ENCODE assay signal across 11 cellular contexts in the genomic region with DNA sequence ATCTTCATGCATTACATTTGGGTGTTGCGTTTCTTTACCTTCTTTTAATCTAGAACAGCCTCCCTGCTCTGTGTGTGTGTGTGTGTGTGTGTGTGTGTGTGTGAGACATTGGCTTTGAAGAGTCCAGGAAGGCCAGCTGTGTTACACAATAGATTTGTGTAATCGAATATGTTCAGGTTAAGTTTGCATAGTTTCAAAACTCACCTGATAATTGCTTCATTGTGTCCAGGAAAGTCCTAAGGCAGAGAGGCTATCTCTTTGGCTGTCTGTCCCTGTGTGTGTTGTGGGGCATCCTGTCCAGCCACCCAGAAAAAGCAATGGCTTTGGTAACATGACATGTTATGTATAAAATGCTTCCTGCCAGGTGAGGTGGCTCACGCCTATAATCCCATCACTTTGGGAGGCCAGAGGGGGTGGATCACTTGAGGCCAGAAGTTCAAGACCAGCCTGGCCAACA. TPM values are rescaled to one million over a fixed set of nuclear protein-coding genes. Genes with fewer than 3 reads are reported as not detected.
DNase-seq lines count a peak whose midpoint lies in the region; ATAC-seq and TF ChIP-seq lines count a peak whose summit lies in the region.
"Had no signal": no experiment of that assay in that cellular context is flagged by ENCODE, and none has a peak within 500 bp of the region (broad histone marks: within the 10 kb centered on the region; RNA-seq: fewer than 3 reads in every experiment).

No MANE protein-coding gene starts in this region.

- H3K4me1 ChIP-seq in PC-9 (replicated peaks; ENCODE audit: insufficient read depth), result peaks cover 47% of the 10 kb centered on the region
- peaks cover 47% of the 10 kb centered on the region for H3K4me1 ChIP-seq in hepatocyte (ENCODE audit: insufficient read depth)

- POLR2A ChIA-PET in PC-9 (lab: Charles Lee; ENCODE audit: unreplicated experiment), result no interaction called here

- no peaks in the 10 kb centered on the region for H3K27me3 ChIP-seq in PC-9 (ENCODE audit: insufficient read depth, low read depth)
- H3K27me3 ChIP-seq in hepatocyte, result no peaks in the 10 kb centered on the region
- H3K27me3 ChIP-seq: cardiac muscle cell, stomach had no signal

- intact Hi-C loops in PC-9 (cut with micrococcal nuclease; ENCODE audit: unreplicated experiment), result no loop called here

- H4K20me1 ChIP-seq in PC-9 (ENCODE audit: insufficient read depth) (no peaks in the 10 kb centered on the region), hepatocyte (ENCODE audit: insufficient read depth, poor library complexity, severe bottlenecking) (no peaks in the 10 kb centered on the region)

- H3K9me2 ChIP-seq in PC-9 (ENCODE audit: insufficient read depth) (no peaks in the 10 kb centered on the region), hepatocyte (replicated peaks; ENCODE audit: insufficient read depth) (no peaks in the 10 kb centered on the region)

- TF ChIP-seq CTCF in PC-9 (conservative IDR thresholded peaks at IDR 0.05), result no peak
- TF ChIP-seq CTCF in hepatocyte (IDR thresholded peaks at IDR 0.05; ENCODE audit: poor library complexity), result no peak

- H3K9me3 ChIP-seq in PC-9 (ENCODE audit: insufficient read depth, low read depth) (no peaks in the 10 kb centered on the region), hepatocyte (ENCODE audit: low read depth) (no peaks in the 10 kb centered on the region)
- H3K9me3 ChIP-seq: stomach had no signal

- no peak overlapping the region for H3K4me2 ChIP-seq in PC-9
- H3K4me2 ChIP-seq in hepatocyte, result no peak overlapping the region

- H3K79me2 ChIP-seq in PC-9 (ENCODE audit: low read depth) (peaks cover 47% of the 10 kb centered on the region), hepatocyte (peaks cover 79% of the 10 kb centered on the region)

- H3K9me3 Mint-ChIP-seq in activated T-cell treated with anti-CD3 and anti-CD28 coated beads, Interleukin-2, amount 50 U/mL, for 72 hours, result no peaks in the 10 kb centered on the region

- peak overlapping the region; percentile 95 for H3K27ac Mint-ChIP-seq in activated T-cell treated with anti-CD3 and anti-CD28 coated beads, Interleukin-2, amount 50 U/mL, for 72 hours

- BruUV-seq in PC-9 (replicated peaks; lab: Mats Ljungman, UMichigan), result no TSS peak

- no peak overlapping the region for H2AFZ ChIP-seq in PC-9
- no peak overlapping the region for H2AFZ ChIP-seq in hepatocyte

- DNase-seq in activated T-cell treated with anti-CD3 and anti-CD28 coated beads, Interleukin-2, amount 50 U/mL, for 72 hours, result no peak
- DNase-seq in activated T-cell treated with anti-CD3 and anti-CD28 coated beads, Interleukin-2, amount 50 U/mL, for 48 hours, result no peak
- DNase-seq in PC-9 (peak in 1 of 2 experiments; percentile 66), hepatocyte (ENCODE audit: low spot score) (no peak), iPS-NIHi11 (ENCODE audit: low spot score) (no peak), NCI-H2029 (lab: John Stamatoyannopoulos, UW) (no peak)
- no peak for DNase-seq in stimulated activated naive CD8-positive, alpha-beta T cell treated with anti-CD3 and anti-CD28 coated beads, Interleukin-15, Interleukin-2, amounts not matched to agents 100 U/mL and 50 U/mL, for 24 hours
- DNase-seq: NCI-H1930, stomach had no signal

- H3K36me3 Mint-ChIP-seq in activated T-cell treated with anti-CD3 and anti-CD28 coated beads, Interleukin-2, amount 50 U/mL, for 72 hours (ENCODE audit: insufficient read depth in 2 of 2), result no peaks in the 10 kb centered on the region

- H3K27ac ChIP-seq in PC-9, result peak overlapping the region; percentile 16
- H3K27ac ChIP-seq in hepatocyte, result peak overlapping the region; percentile 79
- H3K27ac ChIP-seq: cardiac muscle cell had no signal

- ATAC-seq in activated T-cell treated with anti-CD3 and anti-CD28 coated beads, Interleukin-2, amount 50 U/mL, for 72 hours (replicated peaks in 1 of 2), result peak in 1 of 2 donors; percentile 32
- peak; percentile 1 for ATAC-seq in stimulated activated naive CD8-positive, alpha-beta T cell treated with anti-CD3 and anti-CD28 coated beads, Interleukin-15, Interleukin-2, amounts not matched to agents 100 U/mL and 50 U/mL, for 24 hours
- no peak for ATAC-seq in HG02642 (IDR thresholded peaks at IDR 0.05; ENCODE audit: poor library complexity, unreplicated experiment)

- peak overlapping the region; percentile 71 to 77 for H3K4me3 Mint-ChIP-seq in activated T-cell treated with anti-CD3 and anti-CD28 coated beads, Interleukin-2, amount 50 U/mL, for 72 hours

- H3K36me3 ChIP-seq in PC-9 (ENCODE audit: low read depth) (no peaks in the 10 kb centered on the region), hepatocyte (replicated peaks; ENCODE audit: insufficient read depth, low read depth) (no peaks in the 10 kb centered on the region)
- H3K36me3 ChIP-seq: cardiac muscle cell had no signal

- H3K4me3 ChIP-seq in PC-9, result no peak overlapping the region
- H3K4me3 ChIP-seq in hepatocyte, result no peak overlapping the region
- H3K4me3 ChIP-seq: cardiac muscle cell, stomach had no signal

- WGBS in hepatocyte (ENCODE audit: low lambda C conversion rate, missing lambda C conversion rate), result 79% methylated on average over 3 of the region's 3 CpGs

- CTCF ChIA-PET in PC-9 (lab: Charles Lee), result no interaction called here

- peaks cover 80% of the 10 kb centered on the region for H3K4me1 Mint-ChIP-seq in activated T-cell treated with anti-CD3 and anti-CD28 coated beads, Interleukin-2, amount 50 U/mL, for 72 hours (ENCODE audit: low read depth)

- H3K27me3 Mint-ChIP-seq in activated T-cell treated with anti-CD3 and anti-CD28 coated beads, Interleukin-2, amount 50 U/mL, for 72 hours (ENCODE audit: low read depth), result no peaks in the 10 kb centered on the region

- H3F3A ChIP-seq in PC-9 (ENCODE audit: insufficient read depth, low read depth), result peaks cover 29% of the 10 kb centered on the region

RNA-seq across cellular contexts. Expression of gene ZNF710, which starts 37.5 kb away (rescaled TPM):
- total RNA-seq in activated T-cell treated with anti-CD3 and anti-CD28 coated beads, Interleukin-2, amount 50 U/mL, for 72 hours, result 10 to 100 TPM; 26.6 to 32.3 TPM
- 23.4 and 25.2 TPM in 2 replicates for total RNA-seq in PC-9 (2021)
- 14.2 and 17.2 TPM in 2 replicates for total RNA-seq in hepatocyte
- polyA plus RNA-seq in hepatocyte, result 14.5 and 19.7 TPM in 2 replicates
